In the genomic region with DNA sequence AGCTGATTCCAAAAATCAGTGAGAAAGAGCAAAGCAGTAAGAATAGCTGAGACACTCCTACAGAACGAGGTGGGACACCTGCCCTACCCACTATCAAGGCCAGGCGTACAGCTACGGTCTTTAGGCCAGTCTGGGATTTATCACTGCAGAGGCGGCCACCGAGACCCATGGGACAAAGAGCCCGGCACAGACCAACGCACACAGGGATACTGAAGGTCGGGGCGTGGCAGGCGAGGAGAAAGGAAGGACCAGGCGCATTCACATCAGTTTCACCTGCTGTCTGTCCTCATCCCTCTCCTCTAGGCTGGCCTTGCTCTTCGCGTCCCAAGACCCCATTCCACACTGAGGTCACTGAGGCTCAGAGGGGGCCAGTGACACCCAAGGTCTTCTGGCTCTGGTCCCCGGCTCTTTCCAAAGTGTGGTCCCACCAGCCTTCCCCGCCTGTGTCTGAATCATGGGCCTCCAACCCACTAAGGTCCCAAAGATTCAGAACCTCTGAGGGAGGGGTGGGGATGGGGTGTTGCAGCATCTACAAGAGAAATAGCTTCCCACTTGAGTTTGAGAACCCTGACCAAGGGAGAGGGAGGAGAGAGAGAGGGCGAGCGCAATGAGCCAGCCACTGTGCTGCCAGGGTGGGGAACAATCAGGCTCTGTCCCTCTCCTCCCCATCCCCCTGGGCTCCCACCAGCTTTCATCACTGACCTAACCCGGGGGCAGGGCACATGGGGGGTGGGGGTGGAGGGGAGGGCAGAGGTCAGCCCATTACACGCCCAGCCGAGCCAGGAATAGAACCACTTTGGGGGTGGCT, we compare ENCODE assay signal across 1 cellular context.
TF ChIP-seq lines count a peak whose summit lies in the region.

No MANE protein-coding gene starts in this region.

TF ChIP-seq in HepG2, 621 proteins besides CTCF, POLR2A, EP300 and RAD21:
- 0 out of 2 replicates have a peak, but pooled peaks have one; percentile 15 for TF ChIP-seq NR2F6 (IDR thresholded peaks at IDR 0.05)
- TF ChIP-seq NR2F6 (CRISPR knock-in tag; IDR thresholded peaks at IDR 0.05), result no peak
- TF ChIP-seq ZNF282 (IDR thresholded peaks at IDR 0.05; ENCODE audit: partially characterized antibody), result no peak
- TF ChIP-seq, protein P1, sequence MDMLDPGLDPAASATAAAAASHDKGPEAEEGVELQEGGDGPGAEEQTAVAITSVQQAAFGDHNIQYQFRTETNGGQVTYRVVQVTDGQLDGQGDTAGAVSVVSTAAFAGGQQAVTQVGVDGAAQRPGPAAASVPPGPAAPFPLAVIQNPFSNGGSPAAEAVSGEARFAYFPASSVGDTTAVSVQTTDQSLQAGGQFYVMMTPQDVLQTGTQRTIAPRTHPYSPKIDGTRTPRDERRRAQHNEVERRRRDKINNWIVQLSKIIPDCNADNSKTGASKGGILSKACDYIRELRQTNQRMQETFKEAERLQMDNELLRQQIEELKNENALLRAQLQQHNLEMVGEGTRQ (IDR thresholded peaks at IDR 0.05; ENCODE audit: low read depth, low read length), result no peak
- TF ChIP-seq, protein P1 (CRISPR knock-in tag; IDR thresholded peaks at IDR 0.05; ENCODE audit: borderline replicate concordance), result no peak
- TF ChIP-seq RBM22 (optimal IDR thresholded peaks at IDR 0.05; ENCODE audit: low read length), result no peak
- no peak for TF ChIP-seq ZNF790 (CRISPR knock-in tag; IDR thresholded peaks at IDR 0.05; ENCODE audit: borderline replicate concordance)
